8 cellular contexts compared by ENCODE assay signal in genomic region chr19:46350758-46351159, GRCh38. TPM values are rescaled to one million over a fixed set of nuclear protein-coding genes. Genes with fewer than 3 reads are reported as not detected.
DNase-seq lines count a peak whose midpoint lies in the region; ATAC-seq, FAIRE-seq and TF ChIP-seq lines count a peak whose summit lies in the region.

No MANE protein-coding gene starts in this region.

- intact Hi-C loops in PC-9 (cut with micrococcal nuclease; ENCODE audit: unreplicated experiment): loop anchor here (5.0 kb wide), 1 partner anchor 597 kb away; no protein-coding TSS in a partner anchor

- H3K9ac ChIP-seq in HUES64 (ENCODE audit: low read depth, low read length): no peak overlapping the region

- H4K20me1 ChIP-seq in PC-9 (ENCODE audit: insufficient read depth): peaks cover 25% of the 10 kb centered on the region

- no peaks in the 10 kb centered on the region for H3K9me3 Mint-ChIP-seq in activated naive CD4-positive, alpha-beta T cell treated with anti-CD3 and anti-CD28 coated beads, Interleukin-2, amount 10 ng/mL, durations not matched to agents 7 days and 5 days

- H3K36me3 ChIP-seq in HUES64 (ENCODE audit: insufficient read depth, low read length) (peaks cover 38% of the 10 kb centered on the region), PC-9 (ENCODE audit: low read depth) (0 out of 2 replicates have a peak, but pooled peaks cover 8% of the 10 kb centered on the region)

- H3K9me2 ChIP-seq in PC-9 (ENCODE audit: insufficient read depth): no peaks in the 10 kb centered on the region

- H3K79me2 ChIP-seq in PC-9 (ENCODE audit: low read depth): peaks cover 50% of the 10 kb centered on the region

- no peaks in the 10 kb centered on the region for H3K27me3 ChIP-seq in HUES64 (ENCODE audit: insufficient read depth, low read length)
- H3K27me3 ChIP-seq in PC-9 (ENCODE audit: insufficient read depth, low read depth): no peaks in the 10 kb centered on the region

- peaks cover 70% of the 10 kb centered on the region for H3K4me1 Mint-ChIP-seq in activated naive CD4-positive, alpha-beta T cell treated with anti-CD3 and anti-CD28 coated beads, Interleukin-2, amount 10 ng/mL, durations not matched to agents 7 days and 5 days

- WGBS in A549 (ENCODE audit: missing lambda C conversion rate): 79% methylated on average over 8 of the region's 8 CpGs
- WGBS in HUES64: 73% methylated on average over 8 of the region's 8 CpGs

- POLR2A ChIA-PET in A549 (lab: Yijun Ruan, JAX): no interaction called here
- POLR2A ChIA-PET in PC-9 (lab: Charles Lee; ENCODE audit: unreplicated experiment): no interaction called here

- peak overlapping the region; percentile 77 for H3K4me3 Mint-ChIP-seq in activated naive CD4-positive, alpha-beta T cell treated with anti-CD3 and anti-CD28 coated beads, Interleukin-2, amount 10 ng/mL, durations not matched to agents 7 days and 5 days

- no peak for TF ChIP-seq RAD21 in A549 (conservative IDR thresholded peaks at IDR 0.05 in 1 of 2, IDR thresholded peaks at IDR 0.05 in 1 of 2)

- H3K4me1 ChIP-seq in A549 (peaks cover 57% of the 10 kb centered on the region), HUES64 (ENCODE audit: insufficient read depth, low read length) (peaks cover 9% of the 10 kb centered on the region; the same call in 1 of the 2 replicates), PC-9 (replicated peaks; ENCODE audit: insufficient read depth) (peaks cover 12% of the 10 kb centered on the region)

- TF ChIP-seq CTCF in A549 (IDR thresholded peaks at IDR 0.05) (no peak), PC-9 (conservative IDR thresholded peaks at IDR 0.05) (no peak)

- H3K27ac ChIP-seq in A549: peak overlapping the region in 1 of 2 experiments; percentile 70; a peak in 3 of 6 replicates
- H3K27ac ChIP-seq in HUES64 (ENCODE audit: low read depth, low read length): peak overlapping the region; percentile 25; the same call in 1 of the 2 replicates
- H3K27ac ChIP-seq in PC-9: no peak overlapping the region

- H3K4me3 ChIP-seq in A549: no peak overlapping the region
- H3K4me3 ChIP-seq in HUES64 (ENCODE audit: low read length): no peak overlapping the region
- no peak overlapping the region for H3K4me3 ChIP-seq in PC-9

- no peak overlapping the region for H2AFZ ChIP-seq in PC-9

- no peak for TF ChIP-seq EP300 in A549 (IDR thresholded peaks at IDR 0.05)

- H3K36me3 Mint-ChIP-seq in activated naive CD4-positive, alpha-beta T cell treated with anti-CD3 and anti-CD28 coated beads, Interleukin-2, amount 10 ng/mL, durations not matched to agents 7 days and 5 days: peaks cover 39% of the 10 kb centered on the region

- FAIRE-seq in A549 (lab: Jason Lieb, UNC): no peak

- CTCF ChIA-PET in A549 (lab: Yijun Ruan, JAX): interaction anchor here (1.3 to 4.2 kb wide), 5 partner anchors 22 to 322 kb away, joined by 4 to 30 read pairs (median 11); no protein-coding TSS in a partner anchor
- CTCF ChIA-PET in activated naive CD4-positive, alpha-beta T cell treated with anti-CD3 and anti-CD28 coated beads, Interleukin-2, amount 10 ng/mL, durations not matched to agents 7 days and 5 days (lab: Charles Lee): interaction anchor here (1.9 kb wide), 1 partner anchor 45 kb away, joined by 6 read pairs; no protein-coding TSS in a partner anchor
- CTCF ChIA-PET in PC-9 (lab: Charles Lee): no interaction called here

- H3F3A ChIP-seq in PC-9 (ENCODE audit: insufficient read depth, low read depth): peaks cover 8% of the 10 kb centered on the region; the same call in 1 of the 2 replicates

- no peak for ATAC-seq in A549

- no TSS peak for BruUV-seq in PC-9 (replicated peaks; lab: Mats Ljungman, UMichigan)

- DNase-seq in A549 (ENCODE audit: low read depth in 1 of 2, low spot score in 1 of 2): no peak
- DNase-seq in activated naive CD4-positive, alpha-beta T cell treated with anti-CD3 and anti-CD28 coated beads, Interleukin-2, amount 10 ng/mL, durations not matched to agents 7 days and 5 days: peak; percentile 49
- peak; percentile 60 to 80 for DNase-seq in lung microvascular endothelial cell (ENCODE audit: low read depth in 2 of 2)
- DNase-seq in NCI-H1436 (lab: John Stamatoyannopoulos, UW): no peak
- DNase-seq in NCI-H526 (lab: John Stamatoyannopoulos, UW): no peak
- no peak for DNase-seq in OCI-M1 (lab: John Stamatoyannopoulos, UW)
- no peak for DNase-seq in PC-9

- H3K9me3 ChIP-seq in A549 (no peaks in the 10 kb centered on the region), HUES64 (ENCODE audit: insufficient read depth, low read depth, low read length) (no peaks in the 10 kb centered on the region), PC-9 (ENCODE audit: insufficient read depth, low read depth) (no peaks in the 10 kb centered on the region)

- peak overlapping the region; percentile 87 for H3K27ac Mint-ChIP-seq in activated naive CD4-positive, alpha-beta T cell treated with anti-CD3 and anti-CD28 coated beads, Interleukin-2, amount 10 ng/mL, durations not matched to agents 7 days and 5 days

- TF ChIP-seq POLR2A in A549 (IDR thresholded peaks at IDR 0.05; ENCODE audit: low read length): no peak

- H3K4me2 ChIP-seq in A549: peak overlapping the region; percentile 44
- H3K4me2 ChIP-seq in PC-9: no peak overlapping the region

- no peaks in the 10 kb centered on the region for H3K27me3 Mint-ChIP-seq in activated naive CD4-positive, alpha-beta T cell treated with anti-CD3 and anti-CD28 coated beads, Interleukin-2, amount 10 ng/mL, durations not matched to agents 7 days and 5 days

TF ChIP-seq in A549, 52 proteins besides CTCF, POLR2A, EP300 and RAD21:
- TF ChIP-seq RFX5 (IDR thresholded peaks at IDR 0.05) (no peak), MAFK (IDR thresholded peaks at IDR 0.05; ENCODE audit: partially characterized antibody) (no peak), NPAS2 (CRISPR knock-in tag; IDR thresholded peaks at IDR 0.05; ENCODE audit: borderline replicate concordance) (no peak), SMC3 (IDR thresholded peaks at IDR 0.05) (no peak), ELK1 (IDR thresholded peaks at IDR 0.05; ENCODE audit: low read depth, low read length) (no peak), POLR2AphosphoS2 (conservative IDR thresholded peaks at IDR 0.05; ENCODE audit: low read length) (no peak), RARB (CRISPR knock-in tag; IDR thresholded peaks at IDR 0.05) (no peak), SREBF2 (IDR thresholded peaks at IDR 0.05) (no peak), MAX (IDR thresholded peaks at IDR 0.05) (no peak), NR3C1 (IDR thresholded peaks at IDR 0.05) (no peak), ESRRA (IDR thresholded peaks at IDR 0.05; ENCODE audit: borderline replicate concordance, low read length) (no peak), EHMT2 (IDR thresholded peaks at IDR 0.05; ENCODE audit: low read depth) (no peak)

RNA-seq across cellular contexts. Expression of gene PPP5C, which starts 3.9 kb away (rescaled TPM):
- 107 and 126 TPM in 2 replicates for polyA plus RNA-seq in A549 (2011; rRNA removed)
- polyA plus RNA-seq in A549 (2012; cell fraction: cytosol; rRNA removed): 209 and 213 TPM in 2 replicates
- 445 and 456 TPM in 2 replicates for polyA plus RNA-seq in A549 (2012; cell fraction: nucleus; rRNA removed)
- polyA plus RNA-seq in A549 (2017; fragmentation: RNase III; extraction: RNeasy Plus Mini Kit Qiagen cat#74134 plus additional on column Dnase treatment): 93.5 to 99.8 TPM (median 94.2 TPM) in 3 replicates
- 118 and 135 TPM in 2 replicates for polyA minus RNA-seq in A549 (2011; rRNA and poly(A)+ RNA removed)
- polyA plus RNA-seq in HUES64 (2013, experiment 1 of 2): 87.6 TPM
- 76.6 TPM for polyA plus RNA-seq in HUES64 (2013, experiment 2 of 2)
- total RNA-seq in lung microvascular endothelial cell: 55.1 and 61.3 TPM in 2 replicates
- total RNA-seq in PC-9 (2021): 74.7 and 85.4 TPM in 2 replicates

RNA-seq across cellular contexts. Expression of gene HIF3A, which starts 53.9 kb away (rescaled TPM):
- not detected in 2 replicates for polyA plus RNA-seq in A549 (2011; rRNA removed)
- under 0.01 and 0.01 TPM in 2 replicates for polyA plus RNA-seq in A549 (2012; cell fraction: cytosol; rRNA removed)
- polyA plus RNA-seq in A549 (2012; cell fraction: nucleus; rRNA removed): not detected in 2 replicates
- polyA plus RNA-seq in A549 (2017; fragmentation: RNase III; extraction: RNeasy Plus Mini Kit Qiagen cat#74134 plus additional on column Dnase treatment): not detected in 3 replicates
- 0.08 TPM in 1 of 2 replicates, not detected in the other for polyA minus RNA-seq in A549 (2011; rRNA and poly(A)+ RNA removed)
- 8.9 TPM for polyA plus RNA-seq in HUES64 (2013, experiment 1 of 2)
- 11.3 TPM for polyA plus RNA-seq in HUES64 (2013, experiment 2 of 2)
- 13.5 and 54.6 TPM in 2 replicates for total RNA-seq in lung microvascular endothelial cell
- 0.25 TPM in 1 of 2 replicates, not detected in the other for total RNA-seq in PC-9 (2021)

Comparison
In these comparisons a context has a peak if more than half of its experiments do, and no peak if none do; other contexts are left out.
1. DNase-seq: peak in activated naive CD4-positive, alpha-beta T cell treated with anti-CD3 and anti-CD28 coated beads, Interleukin-2, amount 10 ng/mL, durations not matched to agents 7 days and 5 days (single experiment) and lung microvascular endothelial cell (2 of 2); none in A549 (0 of 2), NCI-H1436 (single experiment), NCI-H526 (0 of 2), OCI-M1 (single experiment) and PC-9 (0 of 2).
2. RNA of gene HIF3A, which starts 53.9 kb away (total RNA-seq): 13.5 to 54.6 TPM in lung microvascular endothelial cell; 0.25 TPM in PC-9; every median in the first group is over 10 times any median in the second.